Comparison of ENCODE assay signal across 2 cellular contexts in the genomic region with DNA sequence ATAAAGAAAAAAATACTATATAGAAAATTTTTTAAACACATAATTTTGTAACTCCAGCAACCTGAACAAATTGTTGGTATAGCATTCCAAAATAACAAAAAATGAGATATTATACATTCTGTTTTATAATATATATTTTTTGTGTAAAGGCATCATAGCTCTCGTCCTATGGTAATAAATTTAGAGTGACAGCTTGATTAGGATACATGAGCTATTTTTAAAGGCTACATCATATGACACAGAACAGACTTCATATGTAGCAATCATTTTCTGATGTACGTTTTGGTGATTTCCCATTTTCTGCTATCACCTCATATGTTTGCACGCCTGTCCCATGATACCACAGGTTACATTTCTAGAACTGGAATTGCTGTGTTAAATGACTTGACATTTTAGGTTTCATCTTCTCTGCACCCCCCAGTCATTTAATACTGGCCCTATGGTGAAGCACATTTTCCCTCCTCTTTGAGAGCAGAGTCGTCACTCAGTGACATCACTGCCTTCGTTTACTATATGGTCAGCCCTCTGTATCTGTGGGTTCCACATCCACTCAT.
A peak's percentile ranks its signal among the peaks of the same experiment; 100 is the strongest.
TF ChIP-seq lines count a peak whose summit lies in the region.

No MANE protein-coding gene starts in this region.

TF ChIP-seq in IMR-90, 13 proteins besides CTCF, POLR2A, EP300 and RAD21:
- TF ChIP-seq MXI1 (IDR thresholded peaks at IDR 0.05; ENCODE audit: borderline replicate concordance, low read depth, low read length) (no peak), USF2 (IDR thresholded peaks at IDR 0.05; ENCODE audit: low read depth, low read length) (no peak), CEBPB (IDR thresholded peaks at IDR 0.05; ENCODE audit: low read depth, low read length) (no peak), RFX5 (IDR thresholded peaks at IDR 0.05; ENCODE audit: low read depth, low read length) (no peak), MAFK (IDR thresholded peaks at IDR 0.05; ENCODE audit: low read depth, low read length) (no peak), BHLHE40 (IDR thresholded peaks at IDR 0.05; ENCODE audit: low read depth, low read length) (no peak), RCOR1 (IDR thresholded peaks at IDR 0.05; ENCODE audit: insufficient replicate concordance, low read length) (no peak), NFE2L2 (IDR thresholded peaks at IDR 0.05; ENCODE audit: low read depth, low read length) (no peak), CHD1 (IDR thresholded peaks at IDR 0.05; ENCODE audit: low read depth, low read length) (no peak), ELK1 (IDR thresholded peaks at IDR 0.05; ENCODE audit: borderline replicate concordance, low read depth, low read length) (no peak), SMC3 (IDR thresholded peaks at IDR 0.05; ENCODE audit: low read depth, low read length) (no peak), MAZ (IDR thresholded peaks at IDR 0.05; ENCODE audit: borderline replicate concordance, low read depth, low read length) (no peak)
TF ChIP-seq in IMR-90: peak in this region for 0.

TF ChIP-seq in K562, 482 proteins besides CTCF, POLR2A, EP300 and RAD21 (continues in another document):
- no peak for TF ChIP-seq HNRNPH1 (optimal IDR thresholded peaks at IDR 0.05; ENCODE audit: low read depth, low read length)
- TF ChIP-seq MTA2 (IDR thresholded peaks at IDR 0.05; ENCODE audit: low read depth): no peak
- TF ChIP-seq ILF3 (IDR thresholded peaks at IDR 0.05; ENCODE audit: borderline replicate concordance): no peak
- TF ChIP-seq MCM5 (IDR thresholded peaks at IDR 0.05; ENCODE audit: low read depth): no peak
- no peak for TF ChIP-seq MEF2A (IDR thresholded peaks at IDR 0.05; ENCODE audit: control insufficient read depth, low read depth, low read length)
- peak; percentile 19; the same call in 1 of the 2 replicates for TF ChIP-seq ATF3 (IDR thresholded peaks at IDR 0.05)
- no peak for TF ChIP-seq ATF3 (CRISPR knock-in tag; conservative IDR thresholded peaks at IDR 0.05)
- TF ChIP-seq MAFG (tag; conservative IDR thresholded peaks at IDR 0.05): peak; percentile 54
- TF ChIP-seq SRSF9 (IDR thresholded peaks at IDR 0.05; ENCODE audit: borderline replicate concordance, low read depth, low read length): no peak
- peak; percentile 33; the same call in 1 of the 2 replicates for TF ChIP-seq NFE2 (IDR thresholded peaks at IDR 0.05; ENCODE audit: low read depth)
- no peak for TF ChIP-seq ZNF311 (CRISPR knock-in tag; IDR thresholded peaks at IDR 0.05)
- TF ChIP-seq ARID1B (IDR thresholded peaks at IDR 0.05): 0 out of 2 replicates have a peak, but pooled peaks have one; percentile 7
- no peak for TF ChIP-seq TCFL5 (CRISPR knock-in tag; conservative IDR thresholded peaks at IDR 0.05)
- TF ChIP-seq HMG20A (CRISPR knock-in tag; conservative IDR thresholded peaks at IDR 0.05): no peak
- no peak for TF ChIP-seq REST (CRISPR knock-in tag; IDR thresholded peaks at IDR 0.05; ENCODE audit: low read depth)
- TF ChIP-seq SMARCA5 (IDR thresholded peaks at IDR 0.05): no peak
- TF ChIP-seq BCL6 (CRISPR knock-in tag; IDR thresholded peaks at IDR 0.05): no peak
- no peak for TF ChIP-seq L3MBTL2 (IDR thresholded peaks at IDR 0.05)
- TF ChIP-seq DMBX1 (CRISPR knock-in tag; IDR thresholded peaks at IDR 0.05; ENCODE audit: borderline replicate concordance): no peak
- no peak for TF ChIP-seq CHD4 (IDR thresholded peaks at IDR 0.05; ENCODE audit: insufficient read depth, insufficient replicate concordance, low read depth, low read length, poor library complexity, severe bottlenecking)
- TF ChIP-seq ZNF121 (CRISPR knock-in tag; conservative IDR thresholded peaks at IDR 0.05): no peak
- no peak for TF ChIP-seq RBM25 (IDR thresholded peaks at IDR 0.05; ENCODE audit: low read depth, low read length, severe bottlenecking)
- TF ChIP-seq HDAC6 (IDR thresholded peaks at IDR 0.05; ENCODE audit: low read depth, low read length): no peak
- TF ChIP-seq LARP7 (IDR thresholded peaks at IDR 0.05): no peak
- TF ChIP-seq, protein P1, sequence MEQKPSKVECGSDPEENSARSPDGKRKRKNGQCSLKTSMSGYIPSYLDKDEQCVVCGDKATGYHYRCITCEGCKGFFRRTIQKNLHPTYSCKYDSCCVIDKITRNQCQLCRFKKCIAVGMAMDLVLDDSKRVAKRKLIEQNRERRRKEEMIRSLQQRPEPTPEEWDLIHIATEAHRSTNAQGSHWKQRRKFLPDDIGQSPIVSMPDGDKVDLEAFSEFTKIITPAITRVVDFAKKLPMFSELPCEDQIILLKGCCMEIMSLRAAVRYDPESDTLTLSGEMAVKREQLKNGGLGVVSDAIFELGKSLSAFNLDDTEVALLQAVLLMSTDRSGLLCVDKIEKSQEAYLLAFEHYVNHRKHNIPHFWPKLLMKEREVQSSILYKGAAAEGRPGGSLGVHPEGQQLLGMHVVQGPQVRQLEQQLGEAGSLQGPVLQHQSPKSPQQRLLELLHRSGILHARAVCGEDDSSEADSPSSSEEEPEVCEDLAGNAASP (IDR thresholded peaks at IDR 0.05): no peak
- no peak for TF ChIP-seq NR3C1 (CRISPR knock-in tag; IDR thresholded peaks at IDR 0.05)
- TF ChIP-seq LEF1 (IDR thresholded peaks at IDR 0.05): no peak
- TF ChIP-seq, protein P2, sequence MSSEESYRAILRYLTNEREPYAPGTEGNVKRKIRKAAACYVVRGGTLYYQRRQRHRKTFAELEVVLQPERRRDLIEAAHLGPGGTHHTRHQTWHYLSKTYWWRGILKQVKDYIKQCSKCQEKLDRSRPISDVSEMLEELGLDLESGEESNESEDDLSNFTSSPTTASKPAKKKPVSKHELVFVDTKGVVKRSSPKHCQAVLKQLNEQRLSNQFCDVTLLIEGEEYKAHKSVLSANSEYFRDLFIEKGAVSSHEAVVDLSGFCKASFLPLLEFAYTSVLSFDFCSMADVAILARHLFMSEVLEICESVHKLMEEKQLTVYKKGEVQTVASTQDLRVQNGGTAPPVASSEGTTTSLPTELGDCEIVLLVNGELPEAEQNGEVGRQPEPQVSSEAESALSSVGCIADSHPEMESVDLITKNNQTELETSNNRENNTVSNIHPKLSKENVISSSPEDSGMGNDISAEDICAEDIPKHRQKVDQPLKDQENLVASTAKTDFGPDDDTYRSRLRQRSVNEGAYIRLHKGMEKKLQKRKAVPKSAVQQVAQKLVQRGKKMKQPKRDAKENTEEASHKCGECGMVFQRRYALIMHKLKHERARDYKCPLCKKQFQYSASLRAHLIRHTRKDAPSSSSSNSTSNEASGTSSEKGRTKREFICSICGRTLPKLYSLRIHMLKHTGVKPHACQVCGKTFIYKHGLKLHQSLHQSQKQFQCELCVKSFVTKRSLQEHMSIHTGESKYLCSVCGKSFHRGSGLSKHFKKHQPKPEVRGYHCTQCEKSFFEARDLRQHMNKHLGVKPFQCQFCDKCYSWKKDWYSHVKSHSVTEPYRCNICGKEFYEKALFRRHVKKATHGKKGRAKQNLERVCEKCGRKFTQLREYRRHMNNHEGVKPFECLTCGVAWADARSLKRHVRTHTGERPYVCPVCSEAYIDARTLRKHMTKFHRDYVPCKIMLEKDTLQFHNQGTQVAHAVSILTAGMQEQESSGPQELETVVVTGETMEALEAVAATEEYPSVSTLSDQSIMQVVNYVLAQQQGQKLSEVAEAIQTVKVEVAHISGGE (CRISPR knock-in tag; IDR thresholded peaks at IDR 0.05): no peak
- peak; percentile 89 for TF ChIP-seq MEIS2 (IDR thresholded peaks at IDR 0.05; ENCODE audit: partially characterized antibody)
- TF ChIP-seq NCOA4 (IDR thresholded peaks at IDR 0.05; ENCODE audit: partially characterized antibody): no peak
- peak; percentile 45; the same call in 1 of the 2 replicates for TF ChIP-seq ZNF316 (IDR thresholded peaks at IDR 0.05)
- peak; percentile 74 for TF ChIP-seq MEF2D (tag; conservative IDR thresholded peaks at IDR 0.05; ENCODE audit: low read depth)
- no peak for TF ChIP-seq KHSRP (IDR thresholded peaks at IDR 0.05)
- TF ChIP-seq, protein P3, sequence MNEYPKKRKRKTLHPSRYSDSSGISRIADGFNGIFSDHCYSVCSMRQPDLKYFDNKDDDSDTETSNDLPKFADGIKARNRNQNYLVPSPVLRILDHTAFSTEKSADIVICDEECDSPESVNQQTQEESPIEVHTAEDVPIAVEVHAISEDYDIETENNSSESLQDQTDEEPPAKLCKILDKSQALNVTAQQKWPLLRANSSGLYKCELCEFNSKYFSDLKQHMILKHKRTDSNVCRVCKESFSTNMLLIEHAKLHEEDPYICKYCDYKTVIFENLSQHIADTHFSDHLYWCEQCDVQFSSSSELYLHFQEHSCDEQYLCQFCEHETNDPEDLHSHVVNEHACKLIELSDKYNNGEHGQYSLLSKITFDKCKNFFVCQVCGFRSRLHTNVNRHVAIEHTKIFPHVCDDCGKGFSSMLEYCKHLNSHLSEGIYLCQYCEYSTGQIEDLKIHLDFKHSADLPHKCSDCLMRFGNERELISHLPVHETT (CRISPR knock-in tag; conservative IDR thresholded peaks at IDR 0.05 in 1 of 2, IDR thresholded peaks at IDR 0.05 in 1 of 2): no peak
- TF ChIP-seq ESRRA (IDR thresholded peaks at IDR 0.05; ENCODE audit: borderline replicate concordance, low read depth): no peak
- TF ChIP-seq, protein P4, sequence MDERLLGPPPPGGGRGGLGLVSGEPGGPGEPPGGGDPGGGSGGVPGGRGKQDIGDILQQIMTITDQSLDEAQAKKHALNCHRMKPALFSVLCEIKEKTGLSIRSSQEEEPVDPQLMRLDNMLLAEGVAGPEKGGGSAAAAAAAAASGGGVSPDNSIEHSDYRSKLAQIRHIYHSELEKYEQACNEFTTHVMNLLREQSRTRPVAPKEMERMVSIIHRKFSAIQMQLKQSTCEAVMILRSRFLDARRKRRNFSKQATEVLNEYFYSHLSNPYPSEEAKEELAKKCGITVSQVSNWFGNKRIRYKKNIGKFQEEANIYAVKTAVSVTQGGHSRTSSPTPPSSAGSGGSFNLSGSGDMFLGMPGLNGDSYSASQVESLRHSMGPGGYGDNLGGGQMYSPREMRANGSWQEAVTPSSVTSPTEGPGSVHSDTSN (CRISPR knock-in tag; IDR thresholded peaks at IDR 0.05; ENCODE audit: low read depth): no peak
- TF ChIP-seq, protein P4 (tag; conservative IDR thresholded peaks at IDR 0.05; ENCODE audit: low read depth): peak; percentile 68
- no peak for TF ChIP-seq NELFE (IDR thresholded peaks at IDR 0.05; ENCODE audit: insufficient read depth, insufficient read length)
- no peak for TF ChIP-seq ZBTB17 (CRISPR knock-in tag; IDR thresholded peaks at IDR 0.05)
- TF ChIP-seq ZNF740 (CRISPR knock-in tag; IDR thresholded peaks at IDR 0.05): no peak
- no peak for TF ChIP-seq ZNF740 (tag; IDR thresholded peaks at IDR 0.05)
- TF ChIP-seq NBN (IDR thresholded peaks at IDR 0.05; ENCODE audit: low read depth): no peak
- TF ChIP-seq ZNF79 (CRISPR knock-in tag; IDR thresholded peaks at IDR 0.05; ENCODE audit: low read depth): no peak
- peak; percentile 82 for TF ChIP-seq PKNOX1 (IDR thresholded peaks at IDR 0.05)
- TF ChIP-seq TRIM28 (IDR thresholded peaks at IDR 0.05): no peak
- no peak for TF ChIP-seq HNRNPK (IDR thresholded peaks at IDR 0.05; ENCODE audit: low read depth, low read length, poor library complexity, severe bottlenecking)
- peak; percentile 44; the same call in 1 of the 2 replicates for TF ChIP-seq C11orf30 (IDR thresholded peaks at IDR 0.05; ENCODE audit: low read depth)
